11 cellular contexts compared by ENCODE assay signal in genomic region chr10:5210261-5210660, GRCh38. TPM values are rescaled to one million over a fixed set of nuclear protein-coding genes. Genes with fewer than 3 reads are reported as not detected.
"Had no signal": no experiment of that assay in that cellular context is flagged by ENCODE, and none has a peak within 500 bp of the region (broad histone marks: within the 10 kb centered on the region; RNA-seq: fewer than 3 reads in every experiment).

No MANE protein-coding gene starts in this region.

RNA-seq across cellular contexts. Expression of gene AKR1C4, which starts 13.6 kb away (rescaled TPM):
- total RNA-seq: activated CD4-positive, alpha-beta memory T cell treated with anti-CD3 and anti-CD28 coated beads, Interleukin-2, amount 10 ng/mL, durations not matched to agents 7 days and 5 days; ascending aorta; bronchial epithelial cell; kidney; lower leg skin; osteocyte; pulmonary artery endothelial cell; sigmoid colon; T-helper 2 cell treated with Interferon-gamma antibody and Interleukin-4, amounts not matched to agents 100 ng/mL and 5 ng/mL, for 36 hours; temporal lobe; upper lobe of left lung had no signal

RNA-seq across cellular contexts. Expression of gene AKR1C8, which starts 25.3 kb away (rescaled TPM):
- total RNA-seq: ascending aorta, lower leg skin, osteocyte, pulmonary artery endothelial cell, sigmoid colon, temporal lobe had no signal
